Comparison of ENCODE assay signal across 1 cellular context in genomic region chr6:42195415-42195814, GRCh38.
A peak's percentile ranks its signal among the peaks of the same experiment; 100 is the strongest.
TF ChIP-seq lines count a peak whose summit lies in the region.

No MANE protein-coding gene starts in this region.

TF ChIP-seq in K562, 482 proteins besides CTCF, POLR2A, EP300 and RAD21:
- TF ChIP-seq SPI1 (IDR thresholded peaks at IDR 0.05; ENCODE audit: borderline replicate concordance, low read depth, low read length) (peak; percentile 75; the same call in 1 of the 2 replicates), KLF1 (tag; IDR thresholded peaks at IDR 0.05) (no peak)
